In the genomic region with DNA sequence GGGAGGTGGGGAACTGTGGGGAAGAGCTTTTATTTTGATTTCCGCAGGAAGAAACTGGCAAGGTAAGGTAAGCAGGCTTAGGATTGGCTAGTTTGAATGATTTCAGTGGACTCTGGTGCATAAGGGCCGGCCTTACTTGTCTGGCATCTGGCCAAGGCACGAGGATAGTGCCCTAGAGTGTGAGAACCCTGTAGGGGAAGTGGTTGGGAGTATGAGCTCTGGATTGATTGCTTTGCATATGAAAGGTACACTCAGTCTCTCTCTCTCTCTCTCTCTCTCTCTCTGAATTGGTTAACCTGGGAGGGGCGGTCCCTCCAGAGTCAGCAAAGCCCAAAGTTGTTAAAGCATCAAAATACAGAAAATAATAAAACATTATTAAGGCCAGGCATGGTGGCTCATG, we compare ENCODE assay signal across 28 cellular contexts.
DNase-seq lines count a peak whose midpoint lies in the region; ATAC-seq, FAIRE-seq and TF ChIP-seq lines count a peak whose summit lies in the region.
"Had no signal": no experiment of that assay in that cellular context is flagged by ENCODE, and none has a peak within 500 bp of the region (broad histone marks: within the 10 kb centered on the region; RNA-seq: fewer than 3 reads in every experiment).

No MANE protein-coding gene starts in this region.

- H2BK5ac ChIP-seq in neuronal stem cell (ENCODE audit: low read length): no peak overlapping the region

- no peaks in the 10 kb centered on the region for H3K4me1 Mint-ChIP-seq in activated CD4-positive, alpha-beta memory T cell treated with anti-CD3 and anti-CD28 coated beads, Interleukin-2, amount 10 ng/mL, durations not matched to agents 7 days and 5 days
- H3K4me1 Mint-ChIP-seq: activated naive CD4-positive, alpha-beta T cell treated with anti-CD3 and anti-CD28 coated beads, Interleukin-2, amount 10 ng/mL, durations not matched to agents 7 days and 5 days had no signal

- no peak for TF ChIP-seq CTCF in MM.1S (IDR thresholded peaks at IDR 0.05; ENCODE audit: low read length)
- TF ChIP-seq CTCF in K562 (IDR thresholded peaks at IDR 0.05 in 2 of 3, conservative IDR thresholded peaks at IDR 0.05 in 1 of 3; ENCODE audit: insufficient read depth in 2 of 3, low read depth in 1 of 3, low read length in 3 of 3): no peak

- no peaks in the 10 kb centered on the region for H3K79me1 ChIP-seq in neuronal stem cell (ENCODE audit: low read depth, low read length)

- POLR2A ChIA-PET in K562 (lab: Yijun Ruan, JAX): no interaction called here
- POLR2A ChIA-PET in activated CD4-positive, alpha-beta memory T cell treated with anti-CD3 and anti-CD28 coated beads, Interleukin-2, amount 10 ng/mL, durations not matched to agents 7 days and 5 days (lab: Charles Lee): no interaction called here

- H2AFZ ChIP-seq in MM.1S (ENCODE audit: low read length) (no peak overlapping the region), K562 (ENCODE audit: low read depth, low read length) (no peak overlapping the region), neuronal stem cell (ENCODE audit: low read length) (no peak overlapping the region)

- no peak overlapping the region for H2BK12ac ChIP-seq in neuronal stem cell (ENCODE audit: low read length)

- H2BK120ac ChIP-seq in neuronal stem cell (ENCODE audit: low read depth, low read length): no peak overlapping the region

- intact Hi-C loops in K562 (cut with micrococcal nuclease): no loop called here

- no peak overlapping the region for H3K9ac ChIP-seq in MM.1S (ENCODE audit: low read length)
- H3K9ac ChIP-seq in K562 (ENCODE audit: insufficient read depth in 1 of 2, low read depth in 2 of 2, low read length in 2 of 2): no peak overlapping the region
- H3K9ac ChIP-seq in neuronal stem cell (ENCODE audit: low read depth, low read length, poor library complexity): no peak overlapping the region
- H3K9ac ChIP-seq: KMS-11 had no signal

- no peaks in the 10 kb centered on the region for H3K9me1 ChIP-seq in K562 (ENCODE audit: control insufficient read depth, insufficient read depth, low read length)

- H3K4me3 ChIP-seq in MM.1S (ENCODE audit: low read length): no peak overlapping the region
- H3K4me3 ChIP-seq in K562: no peak overlapping the region
- no peak overlapping the region for H3K4me3 ChIP-seq in neuronal stem cell (ENCODE audit: low read length in 2 of 2)
- H3K4me3 ChIP-seq: testis had no signal

- no peak overlapping the region for H2AK5ac ChIP-seq in neuronal stem cell (ENCODE audit: low read depth, low read length)

- no peak overlapping the region for H3K14ac ChIP-seq in neuronal stem cell (ENCODE audit: low read length)

- H3K27me3 Mint-ChIP-seq in activated CD4-positive, alpha-beta memory T cell treated with anti-CD3 and anti-CD28 coated beads, Interleukin-2, amount 10 ng/mL, durations not matched to agents 7 days and 5 days: no peaks in the 10 kb centered on the region
- H3K27me3 Mint-ChIP-seq: activated naive CD4-positive, alpha-beta T cell treated with anti-CD3 and anti-CD28 coated beads, Interleukin-2, amount 10 ng/mL, durations not matched to agents 7 days and 5 days; CD4-positive, alpha-beta T cell had no signal

- no peak overlapping the region for H3K27ac Mint-ChIP-seq in activated CD4-positive, alpha-beta memory T cell treated with anti-CD3 and anti-CD28 coated beads, Interleukin-2, amount 10 ng/mL, durations not matched to agents 7 days and 5 days
- H3K27ac Mint-ChIP-seq: activated naive CD4-positive, alpha-beta T cell treated with anti-CD3 and anti-CD28 coated beads, Interleukin-2, amount 10 ng/mL, durations not matched to agents 7 days and 5 days; activated T-helper 1 cell treated with anti-CD3 and anti-CD28 coated beads, Interleukin-12 subunit alpha, Interleukin-12 subunit beta, Interleukin-2, Interleukin-4 antibody, amounts not matched to agents 30 ng/mL and 10 ng/mL and 1 ng/mL, durations not matched to agents 14 hours and 24 hours and 36 hours; CD4-positive, alpha-beta T cell; natural killer cell had no signal

- H3K4me1 ChIP-seq in MM.1S (ENCODE audit: low read length) (no peaks in the 10 kb centered on the region), K562 (replicated peaks in 1 of 2; ENCODE audit: control insufficient read depth in 2 of 2, insufficient read depth in 2 of 2, low read length in 2 of 2) (no peaks in the 10 kb centered on the region), neuronal stem cell (ENCODE audit: control insufficient read depth in 2 of 2, insufficient read depth in 1 of 2, low read depth in 1 of 2, low read length in 2 of 2) (peaks cover 0 to 5% of the 10 kb centered on the region in 2 donors)
- H3K4me1 ChIP-seq: testis had no signal

- H3K36me3 ChIP-seq in MM.1S (replicated peaks; ENCODE audit: insufficient read depth, low read length) (no peaks in the 10 kb centered on the region), K562 (ENCODE audit: control insufficient read depth, insufficient read depth, low read length) (no peaks in the 10 kb centered on the region), neuronal stem cell (replicated peaks in 1 of 2; ENCODE audit: control insufficient read depth in 2 of 2, insufficient read depth in 2 of 2, low read length in 2 of 2) (no peaks in the 10 kb centered on the region)
- H3K36me3 ChIP-seq: brain microvascular endothelial cell had no signal

- H3K4ac ChIP-seq in neuronal stem cell (ENCODE audit: low read length): no peak overlapping the region

- no peak for FAIRE-seq in K562 (lab: Jason Lieb, UNC)
- FAIRE-seq: A204.1, endothelial cell of umbilical vein, islet of Langerhans had no signal

- H3K27me3 ChIP-seq in MM.1S (replicated peaks; ENCODE audit: insufficient read depth, low read length) (no peaks in the 10 kb centered on the region), K562 (ENCODE audit: control insufficient read depth in 2 of 2, insufficient read depth in 2 of 2, low read length in 2 of 2) (no peaks in the 10 kb centered on the region), neuronal stem cell (ENCODE audit: control insufficient read depth in 3 of 3, insufficient read depth in 3 of 3, low read depth in 1 of 3, low read length in 3 of 3) (no peaks in the 10 kb centered on the region)
- H3K27me3 ChIP-seq: brain microvascular endothelial cell, testis had no signal

- TF ChIP-seq POLR2A in K562 (conservative IDR thresholded peaks at IDR 0.05): no peak

- H3K79me2 ChIP-seq in MM.1S (ENCODE audit: low read length) (no peaks in the 10 kb centered on the region), K562 (ENCODE audit: control insufficient read depth, insufficient read depth, low read length) (no peaks in the 10 kb centered on the region)

- H3K18ac ChIP-seq in neuronal stem cell (ENCODE audit: low read length): peak overlapping the region; percentile 76

- no peaks in the 10 kb centered on the region for H3K9me2 ChIP-seq in MM.1S (replicated peaks; ENCODE audit: insufficient read depth, low read length)

- no peak for TF ChIP-seq EP300 in K562 (IDR thresholded peaks at IDR 0.05; ENCODE audit: low read length)

- no peaks in the 10 kb centered on the region for H3K9me3 ChIP-seq in MM.1S (replicated peaks; ENCODE audit: insufficient read depth, low read length)
- H3K9me3 ChIP-seq in K562 (replicated peaks; ENCODE audit: control insufficient read depth, insufficient read depth, low read depth, low read length): no peaks in the 10 kb centered on the region
- peaks cover 0 to 4% of the 10 kb centered on the region in 2 donors for H3K9me3 ChIP-seq in neuronal stem cell (replicated peaks in 1 of 2; ENCODE audit: control insufficient read depth in 2 of 2, insufficient read depth in 1 of 2, low read depth in 1 of 2, low read length in 2 of 2)
- H3K9me3 ChIP-seq: testis had no signal

- H4K20me1 ChIP-seq in MM.1S (ENCODE audit: insufficient read depth, low read length) (no peaks in the 10 kb centered on the region), K562 (replicated peaks; ENCODE audit: control insufficient read depth, insufficient read depth, low read length) (no peaks in the 10 kb centered on the region)

- H3K23ac ChIP-seq in neuronal stem cell (ENCODE audit: low read depth, low read length, poor library complexity): no peak overlapping the region

- H3K4me3 Mint-ChIP-seq in activated CD4-positive, alpha-beta memory T cell treated with anti-CD3 and anti-CD28 coated beads, Interleukin-2, amount 10 ng/mL, durations not matched to agents 7 days and 5 days: no peak overlapping the region
- H3K4me3 Mint-ChIP-seq: activated naive CD4-positive, alpha-beta T cell treated with anti-CD3 and anti-CD28 coated beads, Interleukin-2, amount 10 ng/mL, durations not matched to agents 7 days and 5 days; activated T-helper 1 cell treated with anti-CD3 and anti-CD28 coated beads, Interleukin-12 subunit alpha, Interleukin-12 subunit beta, Interleukin-2, Interleukin-4 antibody, amounts not matched to agents 30 ng/mL and 10 ng/mL and 1 ng/mL, durations not matched to agents 14 hours and 24 hours and 36 hours; CD4-positive, alpha-beta T cell; natural killer cell had no signal

- H3F3A ChIP-seq in MM.1S (ENCODE audit: insufficient read depth, low read length): no peaks in the 10 kb centered on the region

- in situ Hi-C loops in K562 (cut with MboI): no loop called here

- ATAC-seq in K562: no peak
- ATAC-seq: natural killer cell; stimulated activated naive CD8-positive, alpha-beta T cell treated with anti-CD3 and anti-CD28 coated beads, Interleukin-15, Interleukin-2, amounts not matched to agents 100 U/mL and 50 U/mL, for 24 hours had no signal

- peaks cover 3% of the 10 kb centered on the region for H3K9me3 Mint-ChIP-seq in activated CD4-positive, alpha-beta memory T cell treated with anti-CD3 and anti-CD28 coated beads, Interleukin-2, amount 10 ng/mL, durations not matched to agents 7 days and 5 days
- H3K9me3 Mint-ChIP-seq: activated naive CD4-positive, alpha-beta T cell treated with anti-CD3 and anti-CD28 coated beads, Interleukin-2, amount 10 ng/mL, durations not matched to agents 7 days and 5 days; activated T-helper 1 cell treated with anti-CD3 and anti-CD28 coated beads, Interleukin-12 subunit alpha, Interleukin-12 subunit beta, Interleukin-2, Interleukin-4 antibody, amounts not matched to agents 30 ng/mL and 10 ng/mL and 1 ng/mL, durations not matched to agents 14 hours and 24 hours and 36 hours; CD4-positive, alpha-beta T cell had no signal

- H4K91ac ChIP-seq in neuronal stem cell (ENCODE audit: low read depth, low read length, poor library complexity): no peak overlapping the region

- H3K4me2 ChIP-seq in MM.1S (ENCODE audit: low read depth, low read length) (no peak overlapping the region), K562 (ENCODE audit: insufficient read depth, low read length) (no peak overlapping the region), neuronal stem cell (ENCODE audit: insufficient read depth, low read length, poor library complexity, severe bottlenecking) (no peak overlapping the region)
- H3K4me2 ChIP-seq: KMS-11 had no signal

- 3% methylated on average over 4 of the region's 4 CpGs for WGBS in K562 (ENCODE audit: insufficient coverage, low coverage, missing lambda C conversion rate)
- WGBS in neuronal stem cell (ENCODE audit: extremely low coverage in 2 of 2, insufficient read length in 2 of 2, insufficient replicate concordance in 1 of 2), 2 donors: no CpG with 5 or more reads among the region's 4 CpGs

- H3K27ac ChIP-seq in MM.1S (ENCODE audit: low read length) (no peak overlapping the region), K562 (ENCODE audit: extremely low read depth, low read depth, low read length) (no peak overlapping the region), neuronal stem cell (replicated peaks; ENCODE audit: low read length) (no peak overlapping the region)
- H3K27ac ChIP-seq: brain microvascular endothelial cell, KMS-11, testis had no signal

- no peak overlapping the region for H4K8ac ChIP-seq in neuronal stem cell (ENCODE audit: low read depth, low read length)

- CTCF ChIA-PET in K562 (lab: Yijun Ruan, JAX; ENCODE audit: low intra/inter-chr PET ratio): no interaction called here
- CTCF ChIA-PET in activated CD4-positive, alpha-beta memory T cell treated with anti-CD3 and anti-CD28 coated beads, Interleukin-2, amount 10 ng/mL, durations not matched to agents 7 days and 5 days (lab: Charles Lee): interaction anchor here (0.7 kb wide), 1 partner anchor 371 kb away, joined by 3 read pairs; no protein-coding TSS in a partner anchor

- BruUV-seq in K562 (replicated peaks; lab: Mats Ljungman, UMichigan): no TSS peak

- DNase-seq in NCI-H1092 treated with DMSO at 0.1 percent for 48 hours (lab: John Stamatoyannopoulos, UW) (peak; percentile 7), NCI-H1092 (lab: John Stamatoyannopoulos, UW) (no peak), MM.1S (peak; percentile 54), K562 (ENCODE audit: extremely low read depth in 1 of 4, low spot score in 3 of 4) (no peak), neuronal stem cell (ENCODE audit: low spot score) (no peak), RKO (ENCODE audit: low spot score) (no peak), DMS79 (lab: John Stamatoyannopoulos, UW) (no peak)
- DNase-seq in activated CD4-positive, alpha-beta memory T cell treated with anti-CD3 and anti-CD28 coated beads, Interleukin-2, amount 10 ng/mL, durations not matched to agents 7 days and 5 days: no peak
- DNase-seq: activated naive CD4-positive, alpha-beta T cell treated with anti-CD3 and anti-CD28 coated beads, Interleukin-2, amount 10 ng/mL, durations not matched to agents 7 days and 5 days; amniotic stem cell; brain microvascular endothelial cell; CD4-positive, alpha-beta T cell; GOT3; hypothalamus; MV-4-11; natural killer cell; NCI-H1694 treated with DMSO at 0.1 percent for 48 hours; NCI-H226; SIG-M5; stimulated activated naive CD8-positive, alpha-beta T cell treated with anti-CD3 and anti-CD28 coated beads, Interleukin-15, Interleukin-2, amounts not matched to agents 100 U/mL and 50 U/mL, for 24 hours; SW 1271; T1000; testis had no signal

- H2BK15ac ChIP-seq in neuronal stem cell (ENCODE audit: low read length): no peak overlapping the region

- no peaks in the 10 kb centered on the region for H3K36me3 Mint-ChIP-seq in activated CD4-positive, alpha-beta memory T cell treated with anti-CD3 and anti-CD28 coated beads, Interleukin-2, amount 10 ng/mL, durations not matched to agents 7 days and 5 days (ENCODE audit: low read depth)
- H3K36me3 Mint-ChIP-seq: activated naive CD4-positive, alpha-beta T cell treated with anti-CD3 and anti-CD28 coated beads, Interleukin-2, amount 10 ng/mL, durations not matched to agents 7 days and 5 days; natural killer cell had no signal

- no peak for TF ChIP-seq RAD21 in K562 (CRISPR knock-in tag; conservative IDR thresholded peaks at IDR 0.05 in 1 of 2, IDR thresholded peaks at IDR 0.05 in 1 of 2)

Comparison
In these comparisons a context has a peak if more than half of its experiments do, and no peak if none do; other contexts are left out.
1. DNase-seq: peak in NCI-H1092 treated with DMSO at 0.1 percent for 48 hours (single experiment) and MM.1S (single experiment); none in NCI-H1092 (single experiment), K562 (0 of 4), neuronal stem cell (single experiment), activated CD4-positive, alpha-beta memory T cell treated with anti-CD3 and anti-CD28 coated beads, Interleukin-2, amount 10 ng/mL, durations not matched to agents 7 days and 5 days (single experiment), RKO (single experiment) and DMS79 (single experiment).